20 cellular contexts compared by ENCODE assay signal in genomic region chr22:45429424-45429823, GRCh38. TPM values are rescaled to one million over a fixed set of nuclear protein-coding genes. Genes with fewer than 3 reads are reported as not detected.
"Had no signal": no experiment of that assay in that cellular context is flagged by ENCODE, and none has a peak within 500 bp of the region (broad histone marks: within the 10 kb centered on the region; RNA-seq: fewer than 3 reads in every experiment).

No MANE protein-coding gene starts in this region.

- H3K27me3 Mint-ChIP-seq: activated CD4-positive, alpha-beta memory T cell treated with anti-CD3 and anti-CD28 coated beads, Interleukin-2, amount 10 ng/mL, durations not matched to agents 7 days and 5 days; activated CD4-positive, alpha-beta T cell treated with anti-CD3 and anti-CD28 coated beads for 36 hours; stimulated activated naive CD8-positive, alpha-beta T cell treated with anti-CD3 and anti-CD28 coated beads, Interleukin-15, Interleukin-2, amounts not matched to agents 100 ng/mL and 50 ng/mL, for 24 hours had no signal

- H3K27ac ChIP-seq: body of pancreas, psoas muscle, right lobe of liver, tibial nerve had no signal

- ATAC-seq: activated CD4-positive, alpha-beta T cell treated with anti-CD3 and anti-CD28 coated beads for 36 hours; body of pancreas; mucosa of descending colon; natural killer cell; psoas muscle; right lobe of liver had no signal

- H3K9me3 ChIP-seq: body of pancreas, mucosa of descending colon, psoas muscle, right lobe of liver had no signal

- H3K36me3 ChIP-seq: right lobe of liver, tibial nerve had no signal

- H3K36me3 Mint-ChIP-seq: natural killer cell had no signal

- DNase-seq: activated CD4-positive, alpha-beta memory T cell treated with anti-CD3 and anti-CD28 coated beads, Interleukin-2, amount 10 ng/mL, durations not matched to agents 7 days and 5 days; activated CD4-positive, alpha-beta T cell treated with anti-CD3 and anti-CD28 coated beads for 36 hours; activated CD8-positive, alpha-beta memory T cell treated with anti-CD3 and anti-CD28 coated beads, Interleukin-2, amount 50 U/mL, for 4 hours; activated naive CD4-positive, alpha-beta T cell treated with anti-CD3 and anti-CD28 coated beads for 36 hours; amniotic stem cell; body of pancreas; central memory CD4-positive, alpha-beta T cell; dermis blood vessel endothelial cell; erythroblast; hypothalamus; mucosa of descending colon; natural killer cell; occipital lobe; T1000 had no signal

- H3K4me3 ChIP-seq: body of pancreas, lung, mucosa of descending colon, psoas muscle, right lobe of liver, tibial nerve had no signal

- H3K27me3 ChIP-seq: body of pancreas, right lobe of liver, tibial nerve had no signal

- H3K27ac Mint-ChIP-seq: activated CD4-positive, alpha-beta memory T cell treated with anti-CD3 and anti-CD28 coated beads, Interleukin-2, amount 10 ng/mL, durations not matched to agents 7 days and 5 days; activated CD4-positive, alpha-beta T cell treated with anti-CD3 and anti-CD28 coated beads for 36 hours; activated naive CD4-positive, alpha-beta T cell treated with anti-CD3 and anti-CD28 coated beads for 36 hours; activated T-helper 1 cell treated with anti-CD3 and anti-CD28 coated beads, Interleukin-12 subunit alpha, Interleukin-12 subunit beta, Interleukin-2, Interleukin-4 antibody, amounts not matched to agents 30 ng/mL and 10 ng/mL and 1 ng/mL, durations not matched to agents 14 hours and 24 hours and 36 hours; natural killer cell; stimulated activated naive CD8-positive, alpha-beta T cell treated with anti-CD3 and anti-CD28 coated beads, Interleukin-15, Interleukin-2, amounts not matched to agents 100 ng/mL and 50 ng/mL, for 24 hours had no signal

- H3K4me1 ChIP-seq: body of pancreas, psoas muscle, right lobe of liver, tibial nerve had no signal

- H3K4me1 Mint-ChIP-seq: activated CD4-positive, alpha-beta memory T cell treated with anti-CD3 and anti-CD28 coated beads, Interleukin-2, amount 10 ng/mL, durations not matched to agents 7 days and 5 days; activated CD4-positive, alpha-beta T cell treated with anti-CD3 and anti-CD28 coated beads for 36 hours; natural killer cell had no signal

- H3K4me3 Mint-ChIP-seq: activated CD4-positive, alpha-beta memory T cell treated with anti-CD3 and anti-CD28 coated beads, Interleukin-2, amount 10 ng/mL, durations not matched to agents 7 days and 5 days; activated CD4-positive, alpha-beta T cell treated with anti-CD3 and anti-CD28 coated beads for 36 hours; activated naive CD4-positive, alpha-beta T cell treated with anti-CD3 and anti-CD28 coated beads for 36 hours; activated T-helper 1 cell treated with anti-CD3 and anti-CD28 coated beads, Interleukin-12 subunit alpha, Interleukin-12 subunit beta, Interleukin-2, Interleukin-4 antibody, amounts not matched to agents 30 ng/mL and 10 ng/mL and 1 ng/mL, durations not matched to agents 14 hours and 24 hours and 36 hours; natural killer cell; stimulated activated naive CD8-positive, alpha-beta T cell treated with anti-CD3 and anti-CD28 coated beads, Interleukin-15, Interleukin-2, amounts not matched to agents 100 ng/mL and 50 ng/mL, for 24 hours had no signal

- H3K9me3 Mint-ChIP-seq: activated CD4-positive, alpha-beta memory T cell treated with anti-CD3 and anti-CD28 coated beads, Interleukin-2, amount 10 ng/mL, durations not matched to agents 7 days and 5 days; natural killer cell; stimulated activated naive CD8-positive, alpha-beta T cell treated with anti-CD3 and anti-CD28 coated beads, Interleukin-15, Interleukin-2, amounts not matched to agents 100 ng/mL and 50 ng/mL, for 24 hours had no signal

RNA-seq across cellular contexts. Expression of gene RIBC2, which starts 15.9 kb away (rescaled TPM):
- total RNA-seq: body of pancreas, occipital lobe, psoas muscle had no signal

RNA-seq across cellular contexts. Expression of gene SMC1B, which starts 16.0 kb away (rescaled TPM):
- total RNA-seq: body of pancreas, dermis blood vessel endothelial cell, lung, mucosa of descending colon, psoas muscle, right lobe of liver, tibial nerve had no signal
